ENCODE assay signal across 8 cellular contexts in genomic region chr13:51148952-51149573, GRCh38. TPM values are rescaled to one million over a fixed set of nuclear protein-coding genes. Genes with fewer than 3 reads are reported as not detected.
A peak's percentile ranks its signal among the peaks of the same experiment; 100 is the strongest.
DNase-seq lines count a peak whose midpoint lies in the region; ATAC-seq and TF ChIP-seq lines count a peak whose summit lies in the region.

No MANE protein-coding gene starts in this region.

- H3K4me1 ChIP-seq in OCI-LY3 (ENCODE audit: low read length) = no peaks in the 10 kb centered on the region

- no peaks in the 10 kb centered on the region for H3K79me2 ChIP-seq in OCI-LY3 (ENCODE audit: low read length)

- H3K36me3 ChIP-seq in OCI-LY3 (replicated peaks; ENCODE audit: low read depth, low read length) = no peaks in the 10 kb centered on the region

- ATAC-seq in Right ventricle myocardium inferior (peak; percentile 67), HG03442 (IDR thresholded peaks at IDR 0.05; ENCODE audit: unreplicated experiment) (no peak), GM18867 (IDR thresholded peaks at IDR 0.05; ENCODE audit: unreplicated experiment) (no peak), GM18907 (IDR thresholded peaks at IDR 0.05; ENCODE audit: unreplicated experiment) (no peak)

- no peak overlapping the region for H3K27ac ChIP-seq in OCI-LY3 (ENCODE audit: low read length)

- H4K20me1 ChIP-seq in OCI-LY3 (ENCODE audit: insufficient read depth, low read length) = no peaks in the 10 kb centered on the region

- no peak overlapping the region for H3K9ac ChIP-seq in OCI-LY3 (ENCODE audit: low read length)

- peaks cover 35% of the 10 kb centered on the region for H3K27me3 ChIP-seq in OCI-LY3 (ENCODE audit: low read depth, low read length)

- intact Hi-C loops in Right ventricle myocardium inferior (cut with DNase I) = loop anchor here (1.0 to 5.0 kb wide), 2 partner anchors 73 to 137 kb away; partner anchors contain the start of gene FAM124A
- intact Hi-C loops in cardiac septum (cut with DNase I) = loop anchor here (2.0 kb wide), 1 partner anchor 136 kb away; no protein-coding TSS in a partner anchor

- H3K9me3 ChIP-seq in OCI-LY3 (ENCODE audit: insufficient read depth, low read length) = no peaks in the 10 kb centered on the region

- H3K4me2 ChIP-seq in OCI-LY3 (ENCODE audit: low read length) = no peak overlapping the region

- H2AFZ ChIP-seq in OCI-LY3 (ENCODE audit: low read depth, low read length) = peak overlapping the region; percentile 37; the same call in 1 of the 2 replicates

- no peak overlapping the region for H3K4me3 ChIP-seq in OCI-LY3 (ENCODE audit: low read length)
- H3K4me3 ChIP-seq in epithelial cell of proximal tubule (ENCODE audit: low read depth, low read length) = no peak overlapping the region

- DNase-seq in Right ventricle myocardium inferior (ENCODE audit: missing footprints) (no peak), cardiac septum (ENCODE audit: low spot score) (no peak), epithelial cell of proximal tubule (ENCODE audit: low read depth) (peak; percentile 12), middle frontal gyrus (ENCODE audit: extremely low spot score, low spot score) (peak; percentile 65)

- peak; percentile 87 for TF ChIP-seq CTCF in OCI-LY3 (IDR thresholded peaks at IDR 0.05; ENCODE audit: low read depth, low read length)
- peak; percentile 80 for TF ChIP-seq CTCF in epithelial cell of proximal tubule (conservative IDR thresholded peaks at IDR 0.05; ENCODE audit: low read depth, low read length)

RNA-seq across cellular contexts. Expression of gene C13orf42, which starts 38.0 kb away (rescaled TPM):
- total RNA-seq in Right ventricle myocardium inferior (not detected), cardiac septum (not detected), epithelial cell of proximal tubule (not detected in 2 replicates)

Comparison
In these comparisons a context has a peak if more than half of its experiments do, and no peak if none do; other contexts are left out.
1. DNase-seq: peak in epithelial cell of proximal tubule (single experiment) and middle frontal gyrus (single experiment); none in Right ventricle myocardium inferior (single experiment) and cardiac septum (single experiment).